ENCODE assay signal across 8 cellular contexts in the genomic region with DNA sequence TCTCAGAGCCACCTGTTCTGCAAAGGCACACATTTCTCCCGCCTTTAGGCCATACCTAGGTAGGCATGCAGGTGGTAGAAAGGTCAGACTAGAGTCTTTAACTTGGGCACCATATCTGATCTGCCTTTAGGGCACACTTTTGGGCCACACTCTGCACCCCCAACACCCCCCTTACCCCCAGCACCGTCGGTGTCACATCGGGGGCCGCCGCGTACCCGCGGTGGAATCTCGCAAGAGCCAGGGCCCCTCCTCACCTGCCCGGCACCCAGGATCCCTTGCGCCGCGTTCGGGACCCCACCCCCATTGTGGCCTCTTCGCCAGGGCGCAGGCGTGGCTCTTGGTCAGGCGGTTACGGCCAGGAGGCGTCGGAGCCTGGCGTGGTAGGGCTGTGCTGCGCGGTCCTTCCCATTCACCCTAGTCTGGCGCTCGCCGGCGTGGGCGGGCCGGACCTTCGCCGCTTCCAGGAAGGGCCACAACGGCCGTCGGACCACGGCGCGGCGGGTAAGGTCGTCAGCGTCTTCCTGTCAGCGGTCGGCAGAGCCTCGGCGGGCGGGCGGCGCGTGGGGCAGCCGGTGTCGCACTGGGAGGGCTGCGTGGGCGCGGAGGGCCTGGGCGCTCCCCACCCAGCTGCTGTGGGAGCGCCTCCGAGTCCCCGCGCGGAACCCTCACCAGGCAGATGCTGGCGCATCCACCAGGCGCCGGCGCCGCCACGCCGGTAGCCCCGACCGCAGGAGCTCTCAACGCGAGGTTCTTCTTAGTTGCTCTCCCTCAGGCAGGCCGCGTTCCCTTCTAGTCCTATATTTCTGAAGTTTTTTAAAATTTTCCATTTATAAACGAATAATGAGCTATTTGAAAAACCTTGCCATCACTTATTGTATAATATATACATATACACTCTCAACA. TPM values are rescaled to one million over a fixed set of nuclear protein-coding genes. Genes with fewer than 3 reads are reported as not detected.
DNase-seq lines count a peak whose midpoint lies in the region; ATAC-seq and TF ChIP-seq lines count a peak whose summit lies in the region.

A gene (plus strand): TSS at position 341 of the 903 bp plus-strand sequence. CDS start 23,028 bp downstream, outside the sequence.

- H3K27ac Mint-ChIP-seq in stimulated activated naive B cell treated with anti-CD40 and anti-IgM and Interleukin-4, amounts not matched to agents 10 μg/mL and 1 μg/mL and 100 μg/mL, for 72 hours: no peak within 1 kb of the TSS

- H3K27me3 Mint-ChIP-seq in stimulated activated naive B cell treated with anti-CD40 and anti-IgM and Interleukin-4, amounts not matched to agents 10 μg/mL and 1 μg/mL and 100 μg/mL, for 72 hours: peaks cover 25 to 38% of the 10 kb centered on the region in 2 donors

- H3K36me3 ChIP-seq in SJSA1: peaks cover 9% of the 10 kb centered on the region

- H3K4me3 ChIP-seq in LNCaP clone FGC (ENCODE audit: low read depth, low read length): peak within 1 kb of the TSS; percentile 70
- H3K4me3 ChIP-seq in SJSA1: peak within 1 kb of the TSS; percentile 82

- H3K4me3 Mint-ChIP-seq in stimulated activated naive B cell treated with anti-CD40 and anti-IgM and Interleukin-4, amounts not matched to agents 10 μg/mL and 1 μg/mL and 100 μg/mL, for 72 hours: peak within 1 kb of the TSS; percentile 72 to 75

- H3K27me3 ChIP-seq in SJSA1 (replicated peaks): no peaks in the 10 kb centered on the region

- peaks cover 5 to 19% of the 10 kb centered on the region in 2 donors for H3K36me3 Mint-ChIP-seq in stimulated activated naive B cell treated with anti-CD40 and anti-IgM and Interleukin-4, amounts not matched to agents 10 μg/mL and 1 μg/mL and 100 μg/mL, for 72 hours

- peaks cover 7% of the 10 kb centered on the region for H3K9me3 ChIP-seq in SJSA1 (replicated peaks)

- H3K4me1 Mint-ChIP-seq in stimulated activated naive B cell treated with anti-CD40 and anti-IgM and Interleukin-4, amounts not matched to agents 10 μg/mL and 1 μg/mL and 100 μg/mL, for 72 hours: peaks cover 0 to 2% of the 10 kb centered on the region in 2 donors

- TF ChIP-seq CTCF in LNCaP clone FGC (IDR thresholded peaks at IDR 0.05; ENCODE audit: control insufficient read depth, extremely low read depth, insufficient read depth): no peak

- peaks cover 7% of the 10 kb centered on the region for H3K4me1 ChIP-seq in SJSA1 (replicated peaks)

- ATAC-seq in GM18868 (IDR thresholded peaks at IDR 0.05; ENCODE audit: unreplicated experiment) (peak; percentile 43), GM21529 (IDR thresholded peaks at IDR 0.05; ENCODE audit: unreplicated experiment) (no peak)
- peak; percentile 60 to 65 for ATAC-seq in stimulated activated naive B cell treated with anti-CD40 and anti-IgM and Interleukin-4, amounts not matched to agents 10 μg/mL and 1 μg/mL and 100 μg/mL, for 72 hours (replicated peaks)

- H3K27ac ChIP-seq in SJSA1: peak within 1 kb of the TSS; percentile 76

- peaks cover 26 to 28% of the 10 kb centered on the region in 2 donors for H3K9me3 Mint-ChIP-seq in stimulated activated naive B cell treated with anti-CD40 and anti-IgM and Interleukin-4, amounts not matched to agents 10 μg/mL and 1 μg/mL and 100 μg/mL, for 72 hours

- DNase-seq in Ammon's horn (ENCODE audit: low spot score) (peak; percentile 2), LNCaP clone FGC (ENCODE audit: low read depth) (peak; percentile 85), SJSA1 (ENCODE audit: low read depth in 1 of 2, low spot score in 2 of 2) (peak; percentile 81 to 87), dedifferentiated amniotic fluid mesenchymal stem cell (ENCODE audit: extremely low spot score) (peak; percentile 26), left kidney (ENCODE audit: low read depth, low spot score) (peak; percentile 94)
- no peak for DNase-seq in stimulated activated naive B cell treated with anti-CD40 and anti-IgM and Interleukin-4, amounts not matched to agents 10 μg/mL and 1 μg/mL and 100 μg/mL, for 72 hours

RNA-seq across cellular contexts. Expression of the gene that starts here (rescaled TPM):
- total RNA-seq in SJSA1 (2014; rRNA removed; shearing (Covaris generic)): 36.2 and 51.7 TPM in 2 replicates
